ENCODE assay signal across 11 cellular contexts in genomic region chr6:14068133-14068532, GRCh38. TPM values are rescaled to one million over a fixed set of nuclear protein-coding genes. Genes with fewer than 3 reads are reported as not detected.
DNase-seq lines count a peak whose midpoint lies in the region; ATAC-seq and TF ChIP-seq lines count a peak whose summit lies in the region.
"Had no signal": no experiment of that assay in that cellular context is flagged by ENCODE, and none has a peak within 500 bp of the region (broad histone marks: within the 10 kb centered on the region; RNA-seq: fewer than 3 reads in every experiment).

No MANE protein-coding gene starts in this region.

- peaks cover 5% of the 10 kb centered on the region for H3K27me3 ChIP-seq in gastroesophageal sphincter

- ATAC-seq in GM21786 (IDR thresholded peaks at IDR 0.05; ENCODE audit: unreplicated experiment) = no peak
- no peak for ATAC-seq in gastroesophageal sphincter

- TF ChIP-seq CTCF in astrocyte of the cerebellum (IDR thresholded peaks at IDR 0.05; ENCODE audit: low read depth, low read length, missing control alignments) (no peak), gastroesophageal sphincter (IDR thresholded peaks at IDR 0.05) (no peak)

- peak; percentile 68 for DNase-seq in AG20443 (ENCODE audit: low spot score)
- peak; percentile 71 for DNase-seq in LHCN-M2 (ENCODE audit: low read depth)
- peak; percentile 92 for DNase-seq in astrocyte of the cerebellum (ENCODE audit: low read depth)
- DNase-seq in kidney glomerular epithelial cell (lab: John Stamatoyannopoulos, UW) = peak; percentile 45
- no peak for DNase-seq in OCI-M2 (lab: John Stamatoyannopoulos, UW; ENCODE audit: unreplicated experiment)
- no peak for DNase-seq in iPS-NIHi11 (ENCODE audit: low spot score)
- DNase-seq: COR-L47, NCI-H1048 had no signal

- H3K9me3 ChIP-seq in gastroesophageal sphincter = no peaks in the 10 kb centered on the region

- no peak overlapping the region for H3K4me3 ChIP-seq in astrocyte of the cerebellum (ENCODE audit: low read depth, low read length)
- no peak overlapping the region for H3K4me3 ChIP-seq in gastroesophageal sphincter
- H3K4me3 ChIP-seq: lung had no signal

- no peak for TF ChIP-seq EP300 in gastroesophageal sphincter (IDR thresholded peaks at IDR 0.05)

- no peaks in the 10 kb centered on the region for H3K4me1 ChIP-seq in gastroesophageal sphincter

- H3K27ac ChIP-seq in gastroesophageal sphincter = no peak overlapping the region

- no peak for TF ChIP-seq POLR2A in gastroesophageal sphincter (IDR thresholded peaks at IDR 0.05)

- H3K36me3 ChIP-seq in gastroesophageal sphincter = no peaks in the 10 kb centered on the region

- 66 to 69% methylated on average over 5 of the region's 5 CpGs for WGBS in gastroesophageal sphincter (ENCODE audit: low coverage in 1 of 2), 2 donors

- in situ Hi-C loops in astrocyte of the cerebellum (cut with HindIII; ENCODE audit: low sequenced_read_pairs) = loop anchor here (25.0 kb wide), 1 partner anchor 156 kb away; the partner anchor contains the start of gene RNF182

RNA-seq across cellular contexts. Expression of gene CD83, which starts 49.4 kb away (rescaled TPM):
- 0.38 and 0.57 TPM in 2 replicates for total RNA-seq in LHCN-M2 (2014; rRNA removed)
- 0.55 TPM for polyA plus RNA-seq in LHCN-M2 (2012)
- 1 to 10 TPM in 3 of 4 donors, under 1 TPM in 1; 0.31 to 4.3 (median 2.1) TPM for total RNA-seq in gastroesophageal sphincter

Comparison
In these comparisons a context has a peak if more than half of its experiments do, and no peak if none do; other contexts are left out.
1. DNase-seq: peak in AG20443 (single experiment), LHCN-M2 (single experiment), astrocyte of the cerebellum (single experiment) and kidney glomerular epithelial cell (single experiment); none in OCI-M2 (single experiment) and iPS-NIHi11 (single experiment).